1 cellular context compared by ENCODE assay signal in the genomic region with DNA sequence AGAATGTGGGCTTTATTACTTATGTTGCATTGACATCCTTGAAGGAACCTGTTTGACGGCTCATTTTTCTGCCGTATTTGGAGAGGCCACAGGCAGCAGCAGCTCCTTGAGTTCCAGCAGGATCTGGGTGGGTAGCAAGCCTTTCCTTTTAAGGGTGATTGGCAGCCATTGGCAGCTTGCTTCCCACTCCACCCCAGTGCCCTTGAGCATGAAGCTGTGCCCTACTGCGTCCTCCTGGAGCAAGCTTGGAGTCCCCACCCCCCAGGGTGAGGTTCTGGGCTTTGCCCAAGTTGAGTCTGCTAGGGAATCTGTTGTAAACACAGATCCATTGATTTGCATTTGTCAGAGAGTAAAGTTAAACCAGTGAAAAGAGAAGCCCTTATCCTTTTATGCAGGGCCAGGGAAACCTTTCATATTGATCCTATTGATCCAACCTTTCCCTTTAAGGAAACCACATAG.
TF ChIP-seq lines count a peak whose summit lies in the region.

No MANE protein-coding gene starts in this region.

TF ChIP-seq in HepG2, 621 proteins besides CTCF, POLR2A, EP300 and RAD21 (continued from another document and continues in another):
- TF ChIP-seq SIN3B (IDR thresholded peaks at IDR 0.05; ENCODE audit: low read length) = no peak
- peak; percentile 65 for TF ChIP-seq PAXIP1 (CRISPR knock-in tag; conservative IDR thresholded peaks at IDR 0.05)
- no peak for TF ChIP-seq THYN1 (CRISPR knock-in tag; IDR thresholded peaks at IDR 0.05; ENCODE audit: borderline replicate concordance, low read depth)
- TF ChIP-seq BCL3 (CRISPR knock-in tag; IDR thresholded peaks at IDR 0.05) = no peak
- no peak for TF ChIP-seq KLF16 (CRISPR knock-in tag; IDR thresholded peaks at IDR 0.05)
- no peak for TF ChIP-seq GABPA (IDR thresholded peaks at IDR 0.05; ENCODE audit: low read depth, low read length)
- TF ChIP-seq GABPA (CRISPR knock-in tag; IDR thresholded peaks at IDR 0.05; ENCODE audit: low read depth) = no peak
- 0 out of 2 replicates have a peak, but pooled peaks have one; percentile 18 for TF ChIP-seq BCL6 (CRISPR knock-in tag; IDR thresholded peaks at IDR 0.05)
- no peak for TF ChIP-seq ZNF263 (CRISPR knock-in tag; IDR thresholded peaks at IDR 0.05)
- no peak for TF ChIP-seq HNRNPK (IDR thresholded peaks at IDR 0.05; ENCODE audit: low read depth, low read length, poor library complexity, severe bottlenecking)
- TF ChIP-seq, protein P1, sequence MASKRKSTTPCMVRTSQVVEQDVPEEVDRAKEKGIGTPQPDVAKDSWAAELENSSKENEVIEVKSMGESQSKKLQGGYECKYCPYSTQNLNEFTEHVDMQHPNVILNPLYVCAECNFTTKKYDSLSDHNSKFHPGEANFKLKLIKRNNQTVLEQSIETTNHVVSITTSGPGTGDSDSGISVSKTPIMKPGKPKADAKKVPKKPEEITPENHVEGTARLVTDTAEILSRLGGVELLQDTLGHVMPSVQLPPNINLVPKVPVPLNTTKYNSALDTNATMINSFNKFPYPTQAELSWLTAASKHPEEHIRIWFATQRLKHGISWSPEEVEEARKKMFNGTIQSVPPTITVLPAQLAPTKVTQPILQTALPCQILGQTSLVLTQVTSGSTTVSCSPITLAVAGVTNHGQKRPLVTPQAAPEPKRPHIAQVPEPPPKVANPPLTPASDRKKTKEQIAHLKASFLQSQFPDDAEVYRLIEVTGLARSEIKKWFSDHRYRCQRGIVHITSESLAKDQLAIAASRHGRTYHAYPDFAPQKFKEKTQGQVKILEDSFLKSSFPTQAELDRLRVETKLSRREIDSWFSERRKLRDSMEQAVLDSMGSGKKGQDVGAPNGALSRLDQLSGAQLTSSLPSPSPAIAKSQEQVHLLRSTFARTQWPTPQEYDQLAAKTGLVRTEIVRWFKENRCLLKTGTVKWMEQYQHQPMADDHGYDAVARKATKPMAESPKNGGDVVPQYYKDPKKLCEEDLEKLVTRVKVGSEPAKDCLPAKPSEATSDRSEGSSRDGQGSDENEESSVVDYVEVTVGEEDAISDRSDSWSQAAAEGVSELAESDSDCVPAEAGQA (IDR thresholded peaks at IDR 0.05; ENCODE audit: low read depth) = no peak
- TF ChIP-seq, protein P1 (CRISPR knock-in tag; IDR thresholded peaks at IDR 0.05; ENCODE audit: borderline replicate concordance) = no peak
- TF ChIP-seq HDAC2 (CRISPR knock-in tag; IDR thresholded peaks at IDR 0.05) = no peak
- TF ChIP-seq MTA1 (CRISPR knock-in tag; IDR thresholded peaks at IDR 0.05; ENCODE audit: borderline replicate concordance) = peak; percentile 58; the same call in 1 of the 2 replicates
- no peak for TF ChIP-seq JUND (CRISPR knock-in tag; IDR thresholded peaks at IDR 0.05)
- TF ChIP-seq ETV6 (CRISPR knock-in tag; conservative IDR thresholded peaks at IDR 0.05) = no peak
- no peak for TF ChIP-seq CBX2 (IDR thresholded peaks at IDR 0.05; ENCODE audit: low read depth, low read length)
- no peak for TF ChIP-seq CBX2 (CRISPR knock-in tag; IDR thresholded peaks at IDR 0.05; ENCODE audit: low read depth)
- TF ChIP-seq TAF1 (CRISPR knock-in tag; IDR thresholded peaks at IDR 0.05) = no peak
- no peak for TF ChIP-seq FOXC1 (CRISPR knock-in tag; IDR thresholded peaks at IDR 0.05; ENCODE audit: borderline replicate concordance)
- TF ChIP-seq, protein P2, sequence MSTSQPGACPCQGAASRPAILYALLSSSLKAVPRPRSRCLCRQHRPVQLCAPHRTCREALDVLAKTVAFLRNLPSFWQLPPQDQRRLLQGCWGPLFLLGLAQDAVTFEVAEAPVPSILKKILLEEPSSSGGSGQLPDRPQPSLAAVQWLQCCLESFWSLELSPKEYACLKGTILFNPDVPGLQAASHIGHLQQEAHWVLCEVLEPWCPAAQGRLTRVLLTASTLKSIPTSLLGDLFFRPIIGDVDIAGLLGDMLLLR (CRISPR knock-in tag; IDR thresholded peaks at IDR 0.05) = no peak
- TF ChIP-seq, protein P3, sequence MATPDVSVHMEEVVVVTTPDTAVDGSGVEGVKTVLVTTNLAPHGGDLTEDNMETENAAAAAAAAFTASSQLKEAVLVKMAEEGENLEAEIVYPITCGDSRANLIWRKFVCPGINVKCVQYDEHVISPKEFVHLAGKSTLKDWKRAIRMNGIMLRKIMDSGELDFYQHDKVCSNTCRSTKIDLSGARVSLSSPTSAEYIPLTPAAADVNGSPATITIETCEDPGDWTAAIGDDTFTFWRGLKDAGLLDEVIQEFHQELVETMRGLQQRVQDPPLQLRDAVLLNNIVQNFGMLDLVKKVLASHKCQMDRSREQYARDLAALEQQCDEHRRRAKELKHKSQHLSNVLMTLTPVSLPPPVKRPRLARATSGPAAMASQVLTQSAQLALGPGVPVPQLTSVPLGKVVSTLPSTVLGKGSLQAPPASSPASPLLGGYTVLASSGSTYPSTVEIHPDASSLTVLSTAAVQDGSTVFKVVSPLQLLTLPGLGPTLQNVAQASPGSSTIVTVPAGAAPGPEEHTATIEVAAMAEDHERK (CRISPR knock-in tag; IDR thresholded peaks at IDR 0.05; ENCODE audit: low read depth) = no peak
- TF ChIP-seq AKNA (CRISPR knock-in tag; IDR thresholded peaks at IDR 0.05; ENCODE audit: borderline replicate concordance) = no peak
- 0 out of 2 replicates have a peak, but pooled peaks have one; percentile 34 for TF ChIP-seq POGZ (CRISPR knock-in tag; IDR thresholded peaks at IDR 0.05)
- no peak for TF ChIP-seq ZNF839 (CRISPR knock-in tag; IDR thresholded peaks at IDR 0.05; ENCODE audit: borderline replicate concordance)
- no peak for TF ChIP-seq SP2 (CRISPR knock-in tag; IDR thresholded peaks at IDR 0.05)
- no peak for TF ChIP-seq YY1 (IDR thresholded peaks at IDR 0.05; ENCODE audit: insufficient read depth, insufficient replicate concordance, low read depth, low read length)
- TF ChIP-seq HMGA1 (CRISPR knock-in tag; conservative IDR thresholded peaks at IDR 0.05) = no peak
- TF ChIP-seq SNAPC4 (CRISPR knock-in tag; IDR thresholded peaks at IDR 0.05) = no peak
- no peak for TF ChIP-seq MATR3 (CRISPR knock-in tag; IDR thresholded peaks at IDR 0.05)
- TF ChIP-seq RFXAP (CRISPR knock-in tag; IDR thresholded peaks at IDR 0.05; ENCODE audit: borderline replicate concordance) = no peak
- no peak for TF ChIP-seq ZNF598 (CRISPR knock-in tag; IDR thresholded peaks at IDR 0.05; ENCODE audit: borderline replicate concordance)
- no peak for TF ChIP-seq FOXP1 (IDR thresholded peaks at IDR 0.05)
- TF ChIP-seq FOXP1 (CRISPR knock-in tag; IDR thresholded peaks at IDR 0.05) = peak; percentile 79
- TF ChIP-seq FOXA3 (CRISPR knock-in tag; IDR thresholded peaks at IDR 0.05) = peak; percentile 54; the same call in 1 of the 2 replicates
